In the genomic region with DNA sequence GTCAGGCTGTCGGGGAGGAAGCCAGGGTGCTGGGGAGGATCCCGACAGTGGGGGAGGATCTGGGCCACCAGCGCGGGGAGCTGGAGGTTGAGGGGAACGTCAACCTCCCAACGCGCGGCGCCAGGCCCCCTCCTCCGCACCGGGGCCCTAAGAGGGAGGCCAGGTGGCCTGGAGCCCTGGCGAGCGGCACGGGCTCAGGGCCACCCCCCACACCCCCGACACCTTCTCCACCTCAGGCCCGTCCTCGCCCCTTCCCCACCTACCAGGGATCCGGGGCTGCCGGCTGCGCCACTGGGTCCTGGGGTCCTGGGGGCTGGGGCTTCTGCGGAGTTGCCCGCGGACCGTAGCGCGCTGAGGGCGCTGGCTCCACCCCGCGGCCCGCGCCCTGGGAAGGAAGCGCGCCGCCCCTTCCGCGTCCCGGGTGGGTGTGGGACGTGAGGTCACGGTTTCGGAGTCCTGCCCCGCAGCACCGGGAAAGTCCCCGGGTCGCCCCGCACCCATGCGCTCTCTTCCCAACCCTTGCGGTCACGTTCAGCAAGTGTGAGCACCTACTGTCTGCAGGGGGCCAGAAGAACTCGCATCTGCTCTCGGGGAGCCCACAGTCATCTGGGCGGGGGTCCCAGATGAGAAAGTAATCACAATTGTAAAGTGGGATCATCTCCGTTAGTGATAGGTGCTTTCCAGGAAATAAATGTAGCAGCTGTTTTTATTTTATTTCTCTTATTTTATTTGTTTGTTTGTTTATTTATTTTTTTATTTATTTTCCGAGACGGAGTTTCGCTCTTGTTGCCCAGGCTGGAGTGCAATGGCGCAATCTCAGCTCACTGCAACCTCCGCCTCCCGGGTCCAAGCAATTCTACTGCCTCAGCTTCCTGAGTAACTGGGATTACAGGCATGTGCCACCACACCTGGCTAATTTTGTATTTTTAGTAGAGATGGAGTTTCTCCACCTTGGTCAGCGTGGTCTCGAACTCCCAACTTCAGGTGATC, we compare ENCODE assay signal across 1 cellular context.
TF ChIP-seq lines count a peak whose summit lies in the region.

A gene (minus strand): TSS at position 362 of the 990 bp plus-strand sequence. CDS start 13,335 bp downstream, outside the sequence.

TF ChIP-seq in HepG2, 621 proteins besides CTCF, POLR2A, EP300 and RAD21 (continued from another document and continues in another):
- TF ChIP-seq ZMYM4 (CRISPR knock-in tag; IDR thresholded peaks at IDR 0.05) (peak; percentile 53), ZNF264 (CRISPR knock-in tag; IDR thresholded peaks at IDR 0.05) (no peak), CBX1 (IDR thresholded peaks at IDR 0.05; ENCODE audit: low read depth) (no peak), ZMYM2 (CRISPR knock-in tag; IDR thresholded peaks at IDR 0.05) (peak; percentile 73), HOXA9 (CRISPR knock-in tag; IDR thresholded peaks at IDR 0.05; ENCODE audit: borderline replicate concordance) (no peak), KLF12 (CRISPR knock-in tag; IDR thresholded peaks at IDR 0.05; ENCODE audit: borderline replicate concordance) (no peak), ZNF468 (CRISPR knock-in tag; IDR thresholded peaks at IDR 0.05) (no peak), ZNF3 (CRISPR knock-in tag; IDR thresholded peaks at IDR 0.05) (no peak), RFXAP (CRISPR knock-in tag; IDR thresholded peaks at IDR 0.05; ENCODE audit: borderline replicate concordance) (no peak), ZFP41 (CRISPR knock-in tag; IDR thresholded peaks at IDR 0.05; ENCODE audit: borderline replicate concordance) (no peak), HDAC6 (IDR thresholded peaks at IDR 0.05; ENCODE audit: low read depth, low read length) (no peak), TAF15 (IDR thresholded peaks at IDR 0.05; ENCODE audit: low read depth, low read length, poor library complexity, severe bottlenecking) (no peak), SP2 (CRISPR knock-in tag; IDR thresholded peaks at IDR 0.05) (peak; percentile 11; the same call in 1 of the 2 replicates), ZNF598 (CRISPR knock-in tag; IDR thresholded peaks at IDR 0.05; ENCODE audit: borderline replicate concordance) (no peak), ZFP62 (CRISPR knock-in tag; IDR thresholded peaks at IDR 0.05) (no peak), ZNF501 (CRISPR knock-in tag; IDR thresholded peaks at IDR 0.05) (peak; percentile 66; the same call in 1 of the 2 replicates), NFIC (IDR thresholded peaks at IDR 0.05; ENCODE audit: low read length) (no peak), MAFF (IDR thresholded peaks at IDR 0.05; ENCODE audit: low read depth, low read length) (no peak), GLI4 (CRISPR knock-in tag; IDR thresholded peaks at IDR 0.05; ENCODE audit: borderline replicate concordance) (no peak), MXI1 (IDR thresholded peaks at IDR 0.05; ENCODE audit: borderline replicate concordance, low read depth, low read length) (no peak), HNRNPLL (IDR thresholded peaks at IDR 0.05; ENCODE audit: low read depth, low read length, poor library complexity, severe bottlenecking) (peak; percentile 75), ZNF775 (CRISPR knock-in tag; IDR thresholded peaks at IDR 0.05; ENCODE audit: borderline replicate concordance) (no peak), ZNF619 (CRISPR knock-in tag; IDR thresholded peaks at IDR 0.05) (no peak), PCBP1 (IDR thresholded peaks at IDR 0.05; ENCODE audit: borderline replicate concordance, low read depth, low read length) (0 out of 2 replicates have a peak, but pooled peaks have one; percentile 44), MEIS2 (CRISPR knock-in tag; IDR thresholded peaks at IDR 0.05) (no peak), RBM22 (optimal IDR thresholded peaks at IDR 0.05; ENCODE audit: low read length) (no peak), BRCA1 (CRISPR knock-in tag; IDR thresholded peaks at IDR 0.05) (no peak), ZNF30 (CRISPR knock-in tag; IDR thresholded peaks at IDR 0.05) (0 out of 2 replicates have a peak, but pooled peaks have one; percentile 29), ZNF572 (CRISPR knock-in tag; IDR thresholded peaks at IDR 0.05) (no peak), ZKSCAN5 (CRISPR knock-in tag; IDR thresholded peaks at IDR 0.05) (no peak), ZNF746 (CRISPR knock-in tag; IDR thresholded peaks at IDR 0.05) (no peak), MED1 (CRISPR knock-in tag; IDR thresholded peaks at IDR 0.05) (no peak), ZNF296 (CRISPR knock-in tag; conservative IDR thresholded peaks at IDR 0.05) (no peak), EZH2 (conservative IDR thresholded peaks at IDR 0.05; ENCODE audit: low read depth, low read length) (no peak), ZNF329 (CRISPR knock-in tag; IDR thresholded peaks at IDR 0.05; ENCODE audit: low read depth) (no peak), IRX3 (CRISPR knock-in tag; IDR thresholded peaks at IDR 0.05; ENCODE audit: borderline replicate concordance, low read depth) (no peak), SATB2 (CRISPR knock-in tag; IDR thresholded peaks at IDR 0.05) (no peak), ZFP36L1 (CRISPR knock-in tag; IDR thresholded peaks at IDR 0.05) (no peak), ATF7 (IDR thresholded peaks at IDR 0.05) (no peak), ATF7 (CRISPR knock-in tag; IDR thresholded peaks at IDR 0.05) (no peak), KLF6 (CRISPR knock-in tag; IDR thresholded peaks at IDR 0.05) (no peak), ZNF136 (CRISPR knock-in tag; IDR thresholded peaks at IDR 0.05; ENCODE audit: low read depth) (no peak), ZNF660 (CRISPR knock-in tag; IDR thresholded peaks at IDR 0.05; ENCODE audit: borderline replicate concordance, low read depth) (no peak)
- TF ChIP-seq, protein P1, sequence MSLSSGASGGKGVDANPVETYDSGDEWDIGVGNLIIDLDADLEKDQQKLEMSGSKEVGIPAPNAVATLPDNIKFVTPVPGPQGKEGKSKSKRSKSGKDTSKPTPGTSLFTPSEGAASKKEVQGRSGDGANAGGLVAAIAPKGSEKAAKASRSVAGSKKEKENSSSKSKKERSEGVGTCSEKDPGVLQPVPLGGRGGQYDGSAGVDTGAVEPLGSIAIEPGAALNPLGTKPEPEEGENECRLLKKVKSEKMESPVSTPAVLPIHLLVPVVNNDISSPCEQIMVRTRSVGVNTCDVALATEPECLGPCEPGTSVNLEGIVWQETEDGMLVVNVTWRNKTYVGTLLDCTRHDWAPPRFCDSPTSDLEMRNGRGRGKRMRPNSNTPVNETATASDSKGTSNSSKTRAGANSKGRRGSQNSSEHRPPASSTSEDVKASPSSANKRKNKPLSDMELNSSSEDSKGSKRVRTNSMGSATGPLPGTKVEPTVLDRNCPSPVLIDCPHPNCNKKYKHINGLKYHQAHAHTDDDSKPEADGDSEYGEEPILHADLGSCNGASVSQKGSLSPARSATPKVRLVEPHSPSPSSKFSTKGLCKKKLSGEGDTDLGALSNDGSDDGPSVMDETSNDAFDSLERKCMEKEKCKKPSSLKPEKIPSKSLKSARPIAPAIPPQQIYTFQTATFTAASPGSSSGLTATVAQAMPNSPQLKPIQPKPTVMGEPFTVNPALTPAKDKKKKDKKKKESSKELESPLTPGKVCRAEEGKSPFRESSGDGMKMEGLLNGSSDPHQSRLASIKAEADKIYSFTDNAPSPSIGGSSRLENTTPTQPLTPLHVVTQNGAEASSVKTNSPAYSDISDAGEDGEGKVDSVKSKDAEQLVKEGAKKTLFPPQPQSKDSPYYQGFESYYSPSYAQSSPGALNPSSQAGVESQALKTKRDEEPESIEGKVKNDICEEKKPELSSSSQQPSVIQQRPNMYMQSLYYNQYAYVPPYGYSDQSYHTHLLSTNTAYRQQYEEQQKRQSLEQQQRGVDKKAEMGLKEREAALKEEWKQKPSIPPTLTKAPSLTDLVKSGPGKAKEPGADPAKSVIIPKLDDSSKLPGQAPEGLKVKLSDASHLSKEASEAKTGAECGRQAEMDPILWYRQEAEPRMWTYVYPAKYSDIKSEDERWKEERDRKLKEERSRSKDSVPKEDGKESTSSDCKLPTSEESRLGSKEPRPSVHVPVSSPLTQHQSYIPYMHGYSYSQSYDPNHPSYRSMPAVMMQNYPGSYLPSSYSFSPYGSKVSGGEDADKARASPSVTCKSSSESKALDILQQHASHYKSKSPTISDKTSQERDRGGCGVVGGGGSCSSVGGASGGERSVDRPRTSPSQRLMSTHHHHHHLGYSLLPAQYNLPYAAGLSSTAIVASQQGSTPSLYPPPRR (CRISPR knock-in tag; IDR thresholded peaks at IDR 0.05; ENCODE audit: borderline replicate concordance): 0 out of 2 replicates have a peak, but pooled peaks have one; percentile 34
- TF ChIP-seq, protein P2, sequence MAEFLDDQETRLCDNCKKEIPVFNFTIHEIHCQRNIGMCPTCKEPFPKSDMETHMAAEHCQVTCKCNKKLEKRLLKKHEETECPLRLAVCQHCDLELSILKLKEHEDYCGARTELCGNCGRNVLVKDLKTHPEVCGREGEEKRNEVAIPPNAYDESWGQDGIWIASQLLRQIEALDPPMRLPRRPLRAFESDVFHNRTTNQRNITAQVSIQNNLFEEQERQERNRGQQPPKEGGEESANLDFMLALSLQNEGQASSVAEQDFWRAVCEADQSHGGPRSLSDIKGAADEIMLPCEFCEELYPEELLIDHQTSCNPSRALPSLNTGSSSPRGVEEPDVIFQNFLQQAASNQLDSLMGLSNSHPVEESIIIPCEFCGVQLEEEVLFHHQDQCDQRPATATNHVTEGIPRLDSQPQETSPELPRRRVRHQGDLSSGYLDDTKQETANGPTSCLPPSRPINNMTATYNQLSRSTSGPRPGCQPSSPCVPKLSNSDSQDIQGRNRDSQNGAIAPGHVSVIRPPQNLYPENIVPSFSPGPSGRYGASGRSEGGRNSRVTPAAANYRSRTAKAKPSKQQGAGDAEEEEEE (CRISPR knock-in tag; IDR thresholded peaks at IDR 0.05; ENCODE audit: borderline replicate concordance): no peak
- TF ChIP-seq, protein P3, sequence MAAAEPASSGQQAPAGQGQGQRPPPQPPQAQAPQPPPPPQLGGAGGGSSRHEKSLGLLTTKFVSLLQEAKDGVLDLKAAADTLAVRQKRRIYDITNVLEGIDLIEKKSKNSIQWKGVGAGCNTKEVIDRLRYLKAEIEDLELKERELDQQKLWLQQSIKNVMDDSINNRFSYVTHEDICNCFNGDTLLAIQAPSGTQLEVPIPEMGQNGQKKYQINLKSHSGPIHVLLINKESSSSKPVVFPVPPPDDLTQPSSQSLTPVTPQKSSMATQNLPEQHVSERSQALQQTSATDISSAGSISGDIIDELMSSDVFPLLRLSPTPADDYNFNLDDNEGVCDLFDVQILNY (CRISPR knock-in tag; conservative IDR thresholded peaks at IDR 0.05): no peak
- TF ChIP-seq, protein P4, sequence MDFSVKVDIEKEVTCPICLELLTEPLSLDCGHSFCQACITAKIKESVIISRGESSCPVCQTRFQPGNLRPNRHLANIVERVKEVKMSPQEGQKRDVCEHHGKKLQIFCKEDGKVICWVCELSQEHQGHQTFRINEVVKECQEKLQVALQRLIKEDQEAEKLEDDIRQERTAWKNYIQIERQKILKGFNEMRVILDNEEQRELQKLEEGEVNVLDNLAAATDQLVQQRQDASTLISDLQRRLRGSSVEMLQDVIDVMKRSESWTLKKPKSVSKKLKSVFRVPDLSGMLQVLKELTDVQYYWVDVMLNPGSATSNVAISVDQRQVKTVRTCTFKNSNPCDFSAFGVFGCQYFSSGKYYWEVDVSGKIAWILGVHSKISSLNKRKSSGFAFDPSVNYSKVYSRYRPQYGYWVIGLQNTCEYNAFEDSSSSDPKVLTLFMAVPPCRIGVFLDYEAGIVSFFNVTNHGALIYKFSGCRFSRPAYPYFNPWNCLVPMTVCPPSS (IDR thresholded peaks at IDR 0.05): no peak
- TF ChIP-seq, protein P5, sequence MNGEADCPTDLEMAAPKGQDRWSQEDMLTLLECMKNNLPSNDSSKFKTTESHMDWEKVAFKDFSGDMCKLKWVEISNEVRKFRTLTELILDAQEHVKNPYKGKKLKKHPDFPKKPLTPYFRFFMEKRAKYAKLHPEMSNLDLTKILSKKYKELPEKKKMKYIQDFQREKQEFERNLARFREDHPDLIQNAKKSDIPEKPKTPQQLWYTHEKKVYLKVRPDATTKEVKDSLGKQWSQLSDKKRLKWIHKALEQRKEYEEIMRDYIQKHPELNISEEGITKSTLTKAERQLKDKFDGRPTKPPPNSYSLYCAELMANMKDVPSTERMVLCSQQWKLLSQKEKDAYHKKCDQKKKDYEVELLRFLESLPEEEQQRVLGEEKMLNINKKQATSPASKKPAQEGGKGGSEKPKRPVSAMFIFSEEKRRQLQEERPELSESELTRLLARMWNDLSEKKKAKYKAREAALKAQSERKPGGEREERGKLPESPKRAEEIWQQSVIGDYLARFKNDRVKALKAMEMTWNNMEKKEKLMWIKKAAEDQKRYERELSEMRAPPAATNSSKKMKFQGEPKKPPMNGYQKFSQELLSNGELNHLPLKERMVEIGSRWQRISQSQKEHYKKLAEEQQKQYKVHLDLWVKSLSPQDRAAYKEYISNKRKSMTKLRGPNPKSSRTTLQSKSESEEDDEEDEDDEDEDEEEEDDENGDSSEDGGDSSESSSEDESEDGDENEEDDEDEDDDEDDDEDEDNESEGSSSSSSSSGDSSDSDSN (CRISPR knock-in tag; IDR thresholded peaks at IDR 0.05): peak; percentile 72
- TF ChIP-seq, protein P6, sequence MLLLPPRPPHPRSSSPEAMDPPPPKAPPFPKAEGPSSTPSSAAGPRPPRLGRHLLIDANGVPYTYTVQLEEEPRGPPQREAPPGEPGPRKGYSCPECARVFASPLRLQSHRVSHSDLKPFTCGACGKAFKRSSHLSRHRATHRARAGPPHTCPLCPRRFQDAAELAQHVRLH (CRISPR knock-in tag; IDR thresholded peaks at IDR 0.05; ENCODE audit: borderline replicate concordance, low read depth): no peak
- TF ChIP-seq, protein P7, sequence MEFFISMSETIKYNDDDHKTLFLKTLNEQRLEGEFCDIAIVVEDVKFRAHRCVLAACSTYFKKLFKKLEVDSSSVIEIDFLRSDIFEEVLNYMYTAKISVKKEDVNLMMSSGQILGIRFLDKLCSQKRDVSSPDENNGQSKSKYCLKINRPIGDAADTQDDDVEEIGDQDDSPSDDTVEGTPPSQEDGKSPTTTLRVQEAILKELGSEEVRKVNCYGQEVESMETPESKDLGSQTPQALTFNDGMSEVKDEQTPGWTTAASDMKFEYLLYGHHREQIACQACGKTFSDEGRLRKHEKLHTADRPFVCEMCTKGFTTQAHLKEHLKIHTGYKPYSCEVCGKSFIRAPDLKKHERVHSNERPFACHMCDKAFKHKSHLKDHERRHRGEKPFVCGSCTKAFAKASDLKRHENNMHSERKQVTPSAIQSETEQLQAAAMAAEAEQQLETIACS (CRISPR knock-in tag; IDR thresholded peaks at IDR 0.05): no peak
- TF ChIP-seq, protein P8, sequence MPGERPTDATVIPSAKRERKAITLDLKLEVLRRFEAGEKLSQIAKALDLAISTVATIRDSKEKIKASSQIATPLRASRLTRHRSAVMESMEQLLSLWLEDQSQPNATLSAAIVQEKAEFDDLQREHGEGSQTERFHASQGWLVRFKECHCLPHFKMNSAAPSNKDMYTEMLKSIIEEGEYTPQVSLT (CRISPR knock-in tag; IDR thresholded peaks at IDR 0.05; ENCODE audit: borderline replicate concordance, low read depth): no peak
- TF ChIP-seq, protein P9, sequence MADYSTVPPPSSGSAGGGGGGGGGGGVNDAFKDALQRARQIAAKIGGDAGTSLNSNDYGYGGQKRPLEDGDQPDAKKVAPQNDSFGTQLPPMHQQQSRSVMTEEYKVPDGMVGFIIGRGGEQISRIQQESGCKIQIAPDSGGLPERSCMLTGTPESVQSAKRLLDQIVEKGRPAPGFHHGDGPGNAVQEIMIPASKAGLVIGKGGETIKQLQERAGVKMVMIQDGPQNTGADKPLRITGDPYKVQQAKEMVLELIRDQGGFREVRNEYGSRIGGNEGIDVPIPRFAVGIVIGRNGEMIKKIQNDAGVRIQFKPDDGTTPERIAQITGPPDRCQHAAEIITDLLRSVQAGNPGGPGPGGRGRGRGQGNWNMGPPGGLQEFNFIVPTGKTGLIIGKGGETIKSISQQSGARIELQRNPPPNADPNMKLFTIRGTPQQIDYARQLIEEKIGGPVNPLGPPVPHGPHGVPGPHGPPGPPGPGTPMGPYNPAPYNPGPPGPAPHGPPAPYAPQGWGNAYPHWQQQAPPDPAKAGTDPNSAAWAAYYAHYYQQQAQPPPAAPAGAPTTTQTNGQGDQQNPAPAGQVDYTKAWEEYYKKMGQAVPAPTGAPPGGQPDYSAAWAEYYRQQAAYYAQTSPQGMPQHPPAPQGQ (CRISPR knock-in tag; IDR thresholded peaks at IDR 0.05; ENCODE audit: borderline replicate concordance): no peak
